7 cellular contexts compared by ENCODE assay signal in the genomic region with DNA sequence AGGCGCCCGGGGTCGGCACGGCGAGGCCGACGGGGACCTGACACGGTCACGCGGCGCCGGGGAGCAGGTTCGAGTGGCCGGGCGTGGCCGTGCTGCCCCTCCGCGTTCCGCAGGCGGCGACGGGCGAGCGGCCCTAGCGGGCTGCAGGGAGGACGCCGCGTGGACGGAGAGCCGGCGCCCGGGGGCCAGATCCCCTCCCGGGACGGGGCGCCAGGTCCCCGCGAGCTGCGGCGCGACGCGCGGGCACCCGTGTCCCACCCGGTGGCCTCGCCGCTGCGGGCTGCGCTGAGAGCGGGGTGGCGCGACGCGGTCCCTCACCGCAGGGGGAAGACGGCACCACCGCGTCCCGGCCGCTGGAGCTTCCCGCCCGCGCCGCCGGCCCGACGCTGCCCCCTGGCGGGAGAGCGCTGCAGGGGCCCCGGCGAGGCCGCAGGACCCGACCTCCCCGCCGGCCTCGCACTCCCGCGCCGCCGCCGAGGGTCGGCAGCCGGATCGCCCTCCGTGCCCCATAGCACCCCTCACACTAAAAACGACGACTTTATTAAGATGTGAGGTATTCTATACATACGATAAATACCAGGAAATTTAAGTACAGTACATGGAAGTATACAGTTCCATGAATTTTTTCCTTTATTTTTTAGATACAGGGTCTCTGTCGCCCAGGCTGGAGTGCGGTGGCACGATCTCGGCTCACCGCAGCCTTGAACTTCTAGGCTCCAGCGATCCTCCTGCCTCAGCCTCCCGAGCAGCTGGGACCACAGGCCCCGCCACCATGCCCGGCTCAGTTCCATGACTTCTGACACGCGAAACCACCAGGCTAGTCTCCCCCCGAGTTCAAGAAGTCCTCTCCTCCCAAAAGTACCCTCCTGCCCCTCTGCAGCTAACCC. TPM values are rescaled to one million over a fixed set of nuclear protein-coding genes. Genes with fewer than 3 reads are reported as not detected.
A peak's percentile ranks its signal among the peaks of the same experiment; 100 is the strongest.
DNase-seq lines count a peak whose midpoint lies in the region; ATAC-seq and TF ChIP-seq lines count a peak whose summit lies in the region.

No MANE protein-coding gene starts in this region.

- TF ChIP-seq CTCF in GM13976 (IDR thresholded peaks at IDR 0.05; ENCODE audit: borderline replicate concordance, control extremely low read depth, extremely low read depth, insufficient read depth, missing control alignments): peak; percentile 93
- peak; percentile 65 for TF ChIP-seq CTCF in WERI-Rb-1 (IDR thresholded peaks at IDR 0.05; ENCODE audit: low read depth, low read length)

- peak; percentile 54 for ATAC-seq in HG02623 (IDR thresholded peaks at IDR 0.05; ENCODE audit: unreplicated experiment)
- ATAC-seq in left colon: peak; percentile 66

- no peaks in the 10 kb centered on the region for H3K9me3 ChIP-seq in WERI-Rb-1 (ENCODE audit: severe bottlenecking)

- peak overlapping the region; percentile 52 for H3K4me3 ChIP-seq in WERI-Rb-1 (ENCODE audit: low read depth, low read length)

- DNase-seq in GM13976 (ENCODE audit: low spot score) (peak; percentile 91), NCI-H1694 (lab: John Stamatoyannopoulos, UW) (peak; percentile 12), WERI-Rb-1 (peak; percentile 23), cerebellar cortex (ENCODE audit: low spot score) (peak; percentile 29), left colon (peak in 1 of 2 donors; percentile 76)
- DNase-seq in stimulated activated CD4-positive, alpha-beta T cell treated with anti-CD3 and anti-CD28 coated beads, Interleukin-2, amount 100 ng/mL, for 4 hours (ENCODE audit: low read depth): peak; percentile 48

- intact Hi-C loops in left colon (cut with DNase I, micrococcal nuclease): loop anchor here in 1 of 2 donors (10.0 kb wide), 1 partner anchor 125 kb away; no protein-coding TSS in a partner anchor

- H3K27ac ChIP-seq in WERI-Rb-1: no peak overlapping the region; the same call in 1 of the 2 replicates

- H3K36me3 ChIP-seq in WERI-Rb-1: no peaks in the 10 kb centered on the region

- in situ Hi-C loops in GM13976 (cut with MboI; ENCODE audit: low sequenced_read_pairs, unreplicated experiment): loop anchor here (10.0 kb wide), 1 partner anchor 125 kb away; no protein-coding TSS in a partner anchor

- no peaks in the 10 kb centered on the region for H3K27me3 ChIP-seq in WERI-Rb-1 (ENCODE audit: insufficient read depth, low read depth, severe bottlenecking)

RNA-seq across cellular contexts. Expression of a gene that starts 1.3 kb away (rescaled TPM):
- 100 to 1,000 TPM in 1 of 2 donors, 10 to 100 TPM in 1; 92.6 to 129 TPM for total RNA-seq in left colon

RNA-seq across cellular contexts. Expression of a gene that starts 27.6 kb away (rescaled TPM):
- total RNA-seq in left colon: 10 to 100 TPM; 54.3 to 55.4 TPM

RNA-seq across cellular contexts. Expression of a gene that starts 59.7 kb away (rescaled TPM):
- total RNA-seq in left colon: 10 to 100 TPM; 14.4 to 32.1 TPM
